In the genomic region with DNA sequence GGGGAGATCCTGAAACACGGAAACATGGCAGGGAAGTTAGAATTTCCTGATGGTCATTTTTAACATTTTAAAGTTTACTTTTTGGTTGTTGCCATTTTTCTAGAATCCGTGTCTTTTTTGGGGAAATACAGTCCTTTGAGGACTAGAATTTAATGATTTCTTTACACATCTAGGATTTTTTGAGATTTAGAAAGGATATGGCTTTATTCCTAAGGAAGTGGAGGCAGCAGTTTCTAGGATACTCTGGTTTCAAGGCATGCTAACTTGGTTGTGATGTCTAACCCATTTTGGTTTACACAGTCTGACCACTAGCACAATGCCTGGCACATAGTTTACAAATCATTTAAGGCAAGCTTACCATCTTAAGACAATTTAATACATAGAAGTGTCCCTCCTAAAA, we compare ENCODE assay signal across 8 cellular contexts. TPM values are rescaled to one million over a fixed set of nuclear protein-coding genes. Genes with fewer than 3 reads are reported as not detected.
DNase-seq lines count a peak whose midpoint lies in the region; ATAC-seq, FAIRE-seq and TF ChIP-seq lines count a peak whose summit lies in the region.

No MANE protein-coding gene starts in this region.

- H3K4me1 ChIP-seq in kidney (ENCODE audit: control insufficient read depth in 1 of 2, insufficient read depth in 1 of 2, low read depth in 1 of 2, low read length in 2 of 2) = peaks cover 17 to 36% of the 10 kb centered on the region in 2 donors
- H3K4me1 ChIP-seq in testis = peaks cover 45% of the 10 kb centered on the region

- H3K9me3 ChIP-seq in kidney (ENCODE audit: control insufficient read depth in 1 of 2, low read length in 2 of 2) (no peaks in the 10 kb centered on the region), testis (no peaks in the 10 kb centered on the region)

- H3K4me3 Mint-ChIP-seq in activated T-cell treated with anti-CD3 and anti-CD28 coated beads, Interleukin-2, amount 50 U/mL, for 24 hours = peak overlapping the region; percentile 98
- peak overlapping the region; percentile 90 for H3K4me3 Mint-ChIP-seq in activated naive CD8-positive, alpha-beta T cell treated with anti-CD3 and anti-CD28 coated beads, Interleukin-2, amount 50 U/mL, for 24 hours

- H3K36me3 ChIP-seq in kidney (ENCODE audit: control insufficient read depth in 1 of 2, insufficient read depth in 2 of 2, low read length in 2 of 2) (peaks cover 1 to 3% of the 10 kb centered on the region in 2 donors), testis (ENCODE audit: low read depth, missing control alignments) (no peaks in the 10 kb centered on the region)

- H3K4me3 ChIP-seq in kidney (ENCODE audit: low read length in 2 of 2) (peak overlapping the region; percentile 71 to 80), testis (peak overlapping the region; percentile 99 to 100)

- no peaks in the 10 kb centered on the region for H3K9me3 Mint-ChIP-seq in activated T-cell treated with anti-CD3 and anti-CD28 coated beads, Interleukin-2, amount 50 U/mL, for 24 hours
- no peaks in the 10 kb centered on the region for H3K9me3 Mint-ChIP-seq in activated naive CD8-positive, alpha-beta T cell treated with anti-CD3 and anti-CD28 coated beads, Interleukin-2, amount 50 U/mL, for 24 hours

- H3K27ac Mint-ChIP-seq in activated T-cell treated with anti-CD3 and anti-CD28 coated beads, Interleukin-2, amount 50 U/mL, for 24 hours = peak overlapping the region; percentile 97
- H3K27ac Mint-ChIP-seq in activated naive CD8-positive, alpha-beta T cell treated with anti-CD3 and anti-CD28 coated beads, Interleukin-2, amount 50 U/mL, for 24 hours = peak overlapping the region; percentile 94

- H3K9ac ChIP-seq in kidney (ENCODE audit: low read length in 2 of 2) = peak overlapping the region; percentile 5 to 34

- peaks cover 62% of the 10 kb centered on the region for H3K36me3 Mint-ChIP-seq in activated T-cell treated with anti-CD3 and anti-CD28 coated beads, Interleukin-2, amount 50 U/mL, for 24 hours (ENCODE audit: low read depth)
- peaks cover 30% of the 10 kb centered on the region for H3K36me3 Mint-ChIP-seq in activated naive CD8-positive, alpha-beta T cell treated with anti-CD3 and anti-CD28 coated beads, Interleukin-2, amount 50 U/mL, for 24 hours (ENCODE audit: low read depth)

- no peak for FAIRE-seq in kidney (lab: Jason Lieb, UNC)

- H3K27ac ChIP-seq in kidney (ENCODE audit: low read depth in 2 of 2, low read length in 2 of 2) = no peak overlapping the region
- H3K27ac ChIP-seq in testis = peak overlapping the region in 1 of 2 donors; percentile 99

- peaks cover 62% of the 10 kb centered on the region for H3K4me1 Mint-ChIP-seq in activated T-cell treated with anti-CD3 and anti-CD28 coated beads, Interleukin-2, amount 50 U/mL, for 24 hours (ENCODE audit: low read depth)
- peaks cover 66% of the 10 kb centered on the region for H3K4me1 Mint-ChIP-seq in activated naive CD8-positive, alpha-beta T cell treated with anti-CD3 and anti-CD28 coated beads, Interleukin-2, amount 50 U/mL, for 24 hours

- no peaks in the 10 kb centered on the region for H3K27me3 ChIP-seq in testis

- no peak for TF ChIP-seq POLR2A in testis (IDR thresholded peaks at IDR 0.05)

- intact Hi-C loops in kidney (cut with DNase I) = no loop called here
- intact Hi-C loops in testis (cut with DNase I; ENCODE audit: low total_unique reads) = no loop called here

- H3K27me3 Mint-ChIP-seq in activated T-cell treated with anti-CD3 and anti-CD28 coated beads, Interleukin-2, amount 50 U/mL, for 24 hours = no peaks in the 10 kb centered on the region
- no peaks in the 10 kb centered on the region for H3K27me3 Mint-ChIP-seq in activated naive CD8-positive, alpha-beta T cell treated with anti-CD3 and anti-CD28 coated beads, Interleukin-2, amount 50 U/mL, for 24 hours

- no peak for DNase-seq in activated T-cell treated with anti-CD3 and anti-CD28 coated beads, Interleukin-2, amount 50 U/mL, for 24 hours
- DNase-seq in activated T-cell treated with anti-CD3 and anti-CD28 coated beads for 4 hours = no peak
- DNase-seq in activated naive CD8-positive, alpha-beta T cell treated with anti-CD3 and anti-CD28 coated beads, Interleukin-2, amount 50 U/mL, for 24 hours = no peak
- DNase-seq in kidney = no peak
- no peak for DNase-seq in testis
- no peak for DNase-seq in NCI-H1105 treated with DMSO at 0.1 percent for 48 hours (lab: John Stamatoyannopoulos, UW)
- no peak for DNase-seq in kidney tubule cell (ENCODE audit: low spot score)
- no peak for DNase-seq in RPMI8226

- 5 to 6% methylated on average over 2 of the region's 2 CpGs for WGBS in testis, 2 donors

- TF ChIP-seq CTCF in kidney (IDR thresholded peaks at IDR 0.05; ENCODE audit: borderline replicate concordance, extremely low read depth, insufficient read depth) (no peak), testis (IDR thresholded peaks at IDR 0.05) (no peak)

- ATAC-seq in activated naive CD8-positive, alpha-beta T cell treated with anti-CD3 and anti-CD28 coated beads, Interleukin-2, amount 50 U/mL, for 24 hours = no peak

RNA-seq across cellular contexts. Expression of a gene that starts 1.1 kb away (rescaled TPM):
- total RNA-seq in kidney (11.2 TPM), testis (10 to 100 TPM; 14.7 TPM)
- polyA plus RNA-seq in kidney (ENCODE audit: insufficient read depth, low read depth, low replicate concordance) (6.0 TPM), testis (ENCODE audit: insufficient read depth, low read depth, low replicate concordance) (13.0 TPM)

RNA-seq across cellular contexts. Expression of a gene that starts 59.5 kb away (rescaled TPM):
- total RNA-seq in kidney (18.3 TPM), testis (10 to 100 TPM; 23.8 to 25.0 TPM)
- polyA plus RNA-seq in kidney (ENCODE audit: insufficient read depth, low read depth, low replicate concordance) (33.7 TPM), testis (ENCODE audit: insufficient read depth, low read depth, low replicate concordance) (16.9 TPM)
